In genomic region chr9:7794196-7794595, GRCh38 we compare ENCODE assay signal across 20 cellular contexts. TPM values are rescaled to one million over a fixed set of nuclear protein-coding genes. Genes with fewer than 3 reads are reported as not detected.
DNase-seq lines count a peak whose midpoint lies in the region; ATAC-seq and TF ChIP-seq lines count a peak whose summit lies in the region.
"Had no signal": no experiment of that assay in that cellular context is flagged by ENCODE, and none has a peak within 500 bp of the region (broad histone marks: within the 10 kb centered on the region; RNA-seq: fewer than 3 reads in every experiment).

No MANE protein-coding gene starts in this region.

- no peaks in the 10 kb centered on the region for H3K27me3 ChIP-seq in smooth muscle cell (ENCODE audit: low read depth)
- H3K27me3 ChIP-seq: MG63 had no signal

- H3K36me3 ChIP-seq in smooth muscle cell (ENCODE audit: low read depth): no peaks in the 10 kb centered on the region
- H3K36me3 ChIP-seq: MG63 had no signal

- WGBS in smooth muscle cell (ENCODE audit: low lambda C conversion rate): 72% methylated on average over 3 of the region's 3 CpGs

- no peak overlapping the region for H3K4me2 ChIP-seq in smooth muscle cell
- H3K4me2 ChIP-seq: GM23338 had no signal

- no peak overlapping the region for H3K9ac ChIP-seq in smooth muscle cell (ENCODE audit: low read depth)

- peaks cover 39% of the 10 kb centered on the region for H3K36me3 Mint-ChIP-seq in activated naive CD4-positive, alpha-beta T cell treated with anti-CD3 and anti-CD28 coated beads for 36 hours (ENCODE audit: low read depth)
- H3K36me3 Mint-ChIP-seq in activated naive CD4-positive, alpha-beta T cell treated with anti-CD3 and anti-CD28 coated beads, Interleukin-2, amount 10 ng/mL, durations not matched to agents 7 days and 5 days: peaks cover 45% of the 10 kb centered on the region
- H3K36me3 Mint-ChIP-seq in activated T-helper 17 cell treated with anti-CD3 and anti-CD28 coated beads, Interleukin-2, amount 50 U/mL, for 72 hours (ENCODE audit: low read depth): peaks cover 59% of the 10 kb centered on the region

- peaks cover 31% of the 10 kb centered on the region for H3K4me1 Mint-ChIP-seq in activated naive CD4-positive, alpha-beta T cell treated with anti-CD3 and anti-CD28 coated beads for 36 hours (ENCODE audit: low read depth)
- peaks cover 23% of the 10 kb centered on the region for H3K4me1 Mint-ChIP-seq in activated naive CD4-positive, alpha-beta T cell treated with anti-CD3 and anti-CD28 coated beads, Interleukin-2, amount 10 ng/mL, durations not matched to agents 7 days and 5 days
- H3K4me1 Mint-ChIP-seq in activated T-helper 17 cell treated with anti-CD3 and anti-CD28 coated beads, Interleukin-2, amount 50 U/mL, for 72 hours: peaks cover 25% of the 10 kb centered on the region

- no peak overlapping the region for H3K4me3 ChIP-seq in smooth muscle cell
- H3K4me3 ChIP-seq: GM23338, HAP-1, K562, MG63 had no signal

- CTCF ChIA-PET in activated naive CD4-positive, alpha-beta T cell treated with anti-CD3 and anti-CD28 coated beads for 36 hours (lab: Charles Lee): no interaction called here
- CTCF ChIA-PET in activated naive CD4-positive, alpha-beta T cell treated with anti-CD3 and anti-CD28 coated beads, Interleukin-2, amount 10 ng/mL, durations not matched to agents 7 days and 5 days (lab: Charles Lee): no interaction called here

- DNase-seq in activated naive CD4-positive, alpha-beta T cell treated with anti-CD3 and anti-CD28 coated beads for 36 hours: no peak
- no peak for DNase-seq in activated naive CD4-positive, alpha-beta T cell treated with anti-CD3 and anti-CD28 coated beads, Interleukin-2, amount 10 ng/mL, durations not matched to agents 7 days and 5 days
- peak; percentile 24 for DNase-seq in kidney tubule cell (ENCODE audit: low spot score)
- no peak for DNase-seq in smooth muscle cell (lab: John Stamatoyannopoulos, UW; ENCODE audit: unreplicated experiment)
- DNase-seq in ecto neural progenitor cell (ENCODE audit: low spot score): no peak
- no peak for DNase-seq in stimulated activated CD4-positive, alpha-beta T cell treated with anti-CD3 and anti-CD28 coated beads, Interleukin-2, amount 100 ng/mL, for 48 hours
- DNase-seq in SKM-1 treated with dmso at 0.1 percent for 144 hours (lab: John Stamatoyannopoulos, UW; ENCODE audit: unreplicated experiment): no peak
- DNase-seq: CD4-positive, alpha-beta memory T cell; DMS153; MG63; NCI-H1417; NCI-H187; NCI-H446; NCI-H526; OCI-M1 had no signal

- H3K27me3 Mint-ChIP-seq in activated naive CD4-positive, alpha-beta T cell treated with anti-CD3 and anti-CD28 coated beads for 36 hours (ENCODE audit: low read depth): no peaks in the 10 kb centered on the region
- H3K27me3 Mint-ChIP-seq in activated naive CD4-positive, alpha-beta T cell treated with anti-CD3 and anti-CD28 coated beads, Interleukin-2, amount 10 ng/mL, durations not matched to agents 7 days and 5 days: no peaks in the 10 kb centered on the region
- H3K27me3 Mint-ChIP-seq in activated T-helper 17 cell treated with anti-CD3 and anti-CD28 coated beads, Interleukin-2, amount 50 U/mL, for 72 hours: no peaks in the 10 kb centered on the region
- H3K27me3 Mint-ChIP-seq: CD4-positive, alpha-beta memory T cell had no signal

- peak overlapping the region; percentile 48 for H3K27ac Mint-ChIP-seq in activated naive CD4-positive, alpha-beta T cell treated with anti-CD3 and anti-CD28 coated beads for 36 hours
- no peak overlapping the region for H3K27ac Mint-ChIP-seq in activated naive CD4-positive, alpha-beta T cell treated with anti-CD3 and anti-CD28 coated beads, Interleukin-2, amount 10 ng/mL, durations not matched to agents 7 days and 5 days
- peak overlapping the region; percentile 61 for H3K27ac Mint-ChIP-seq in activated T-helper 17 cell treated with anti-CD3 and anti-CD28 coated beads, Interleukin-2, amount 50 U/mL, for 72 hours
- H3K27ac Mint-ChIP-seq: GM23338 had no signal

- H3K9me3 Mint-ChIP-seq in activated naive CD4-positive, alpha-beta T cell treated with anti-CD3 and anti-CD28 coated beads for 36 hours: no peaks in the 10 kb centered on the region
- H3K9me3 Mint-ChIP-seq in activated naive CD4-positive, alpha-beta T cell treated with anti-CD3 and anti-CD28 coated beads, Interleukin-2, amount 10 ng/mL, durations not matched to agents 7 days and 5 days: no peaks in the 10 kb centered on the region
- H3K9me3 Mint-ChIP-seq in activated T-helper 17 cell treated with anti-CD3 and anti-CD28 coated beads, Interleukin-2, amount 50 U/mL, for 72 hours: no peaks in the 10 kb centered on the region
- H3K9me3 Mint-ChIP-seq: CD4-positive, alpha-beta memory T cell; GM23338 had no signal

- H3K4me3 Mint-ChIP-seq in activated naive CD4-positive, alpha-beta T cell treated with anti-CD3 and anti-CD28 coated beads for 36 hours: no peak overlapping the region
- no peak overlapping the region for H3K4me3 Mint-ChIP-seq in activated naive CD4-positive, alpha-beta T cell treated with anti-CD3 and anti-CD28 coated beads, Interleukin-2, amount 10 ng/mL, durations not matched to agents 7 days and 5 days
- H3K4me3 Mint-ChIP-seq in activated T-helper 17 cell treated with anti-CD3 and anti-CD28 coated beads, Interleukin-2, amount 50 U/mL, for 72 hours: peak overlapping the region; percentile 7
- H3K4me3 Mint-ChIP-seq: CD4-positive, alpha-beta memory T cell; GM23338 had no signal

- H3K79me2 ChIP-seq in smooth muscle cell (ENCODE audit: low read depth): peaks cover 5% of the 10 kb centered on the region

- peak; percentile 59 for ATAC-seq in activated T-helper 17 cell treated with anti-CD3 and anti-CD28 coated beads, Interleukin-2, amount 50 U/mL, for 72 hours (replicated peaks)
- ATAC-seq: GM23338, K562, Right ventricle myocardium inferior had no signal

- no peaks in the 10 kb centered on the region for H4K20me1 ChIP-seq in smooth muscle cell (ENCODE audit: low read depth)

- TF ChIP-seq CTCF in smooth muscle cell (IDR thresholded peaks at IDR 0.05; ENCODE audit: borderline replicate concordance, insufficient read depth, poor library complexity, severe bottlenecking): no peak

- peak overlapping the region; percentile 45 for H3K27ac ChIP-seq in smooth muscle cell (ENCODE audit: low read depth)

- H3F3A ChIP-seq in smooth muscle cell (ENCODE audit: low read depth): peaks cover 16% of the 10 kb centered on the region

- peaks cover 8% of the 10 kb centered on the region for H3K4me1 ChIP-seq in smooth muscle cell (ENCODE audit: low read depth)

- intact Hi-C loops in activated naive CD4-positive, alpha-beta T cell treated with anti-CD3 and anti-CD28 coated beads for 36 hours (cut with micrococcal nuclease): loop anchor here (10.0 kb wide), 1 partner anchor 219 kb away; no protein-coding TSS in a partner anchor

- no peaks in the 10 kb centered on the region for H3K9me3 ChIP-seq in smooth muscle cell (replicated peaks; ENCODE audit: low read depth)
- H3K9me3 ChIP-seq: HAP-1, MG63 had no signal

- no peak overlapping the region for H2AFZ ChIP-seq in smooth muscle cell (ENCODE audit: low read depth)
- H2AFZ ChIP-seq: GM23338 had no signal

RNA-seq across cellular contexts. Expression of gene DMAC1, which starts 5.4 kb away (rescaled TPM):
- 10 to 100 TPM; 51.1 to 52.1 TPM for total RNA-seq in activated naive CD4-positive, alpha-beta T cell treated with anti-CD3 and anti-CD28 coated beads for 36 hours
- 10 to 100 TPM; 23.6 to 35.1 TPM for total RNA-seq in activated T-helper 17 cell treated with anti-CD3 and anti-CD28 coated beads, Interleukin-2, amount 50 U/mL, for 72 hours
- total RNA-seq in smooth muscle cell: 14.8 and 17.5 TPM in 2 replicates
- 68.3 and 72.4 TPM in 2 replicates for polyA plus RNA-seq in smooth muscle cell
